In genomic region chr2:53515435-53516332, GRCh38 we compare ENCODE assay signal across 14 cellular contexts.
A peak's percentile ranks its signal among the peaks of the same experiment; 100 is the strongest.
DNase-seq lines count a peak whose midpoint lies in the region; FAIRE-seq and TF ChIP-seq lines count a peak whose summit lies in the region.
"Had no signal": no experiment of that assay in that cellular context is flagged by ENCODE, and none has a peak within 500 bp of the region (broad histone marks: within the 10 kb centered on the region; RNA-seq: fewer than 3 reads in every experiment).

No MANE protein-coding gene starts in this region.

- peak; percentile 16 for DNase-seq in NCI-H146 (lab: John Stamatoyannopoulos, UW)
- DNase-seq in NCI-H146 treated with DMSO at 0.1 percent for 48 hours (lab: John Stamatoyannopoulos, UW; ENCODE audit: unreplicated experiment): no peak
- DNase-seq in HTR-8/SVneo (ENCODE audit: insufficient read length, low spot score): peak; percentile 26
- DNase-seq in cardiac fibroblast (ENCODE audit: low read depth in 2 of 2): peak; percentile 6 to 49
- no peak for DNase-seq in neural crest cell (ENCODE audit: low read depth, low spot score)
- DNase-seq in osteocyte (ENCODE audit: extremely low spot score, unreplicated experiment): no peak
- DNase-seq in AG08395 (ENCODE audit: low spot score): no peak
- no peak for DNase-seq in SIG-M5 treated with dmso at 0.1 percent for 504 hours (lab: John Stamatoyannopoulos, UW; ENCODE audit: unreplicated experiment)
- DNase-seq: ACHN; activated CD4-positive, alpha-beta memory T cell treated with anti-CD3 and anti-CD28 coated beads, Interleukin-2, amount 10 ng/mL, durations not matched to agents 7 days and 5 days; activated naive CD8-positive, alpha-beta T cell treated with anti-CD3 and anti-CD28 coated beads, Interleukin-2, amount 10 ng/mL, durations not matched to agents 7 days and 5 days; erythroblast; psoas muscle; Right ventricle myocardium superior had no signal

- H3K4me3 ChIP-seq in cardiac fibroblast (replicated peaks in 1 of 2; ENCODE audit: low read depth in 2 of 2, low read length in 2 of 2): no peak overlapping the region
- H3K4me3 ChIP-seq: psoas muscle had no signal

- H3K4me3 Mint-ChIP-seq in neural crest cell (no peak overlapping the region), osteocyte (ENCODE audit: unreplicated experiment) (no peak overlapping the region)
- H3K4me3 Mint-ChIP-seq: activated CD4-positive, alpha-beta memory T cell treated with anti-CD3 and anti-CD28 coated beads, Interleukin-2, amount 10 ng/mL, durations not matched to agents 7 days and 5 days; activated naive CD8-positive, alpha-beta T cell treated with anti-CD3 and anti-CD28 coated beads, Interleukin-2, amount 10 ng/mL, durations not matched to agents 7 days and 5 days had no signal

- TF ChIP-seq CTCF in cardiac fibroblast (IDR thresholded peaks at IDR 0.05; ENCODE audit: low read depth, low read length) (no peak), neural crest cell (conservative IDR thresholded peaks at IDR 0.05) (no peak), osteocyte (IDR thresholded peaks at IDR 0.05) (no peak)

- H3K27me3 Mint-ChIP-seq in neural crest cell (ENCODE audit: low read depth) (no peaks in the 10 kb centered on the region), osteocyte (ENCODE audit: unreplicated experiment) (peaks cover 2% of the 10 kb centered on the region)
- H3K27me3 Mint-ChIP-seq: activated CD4-positive, alpha-beta memory T cell treated with anti-CD3 and anti-CD28 coated beads, Interleukin-2, amount 10 ng/mL, durations not matched to agents 7 days and 5 days; activated naive CD8-positive, alpha-beta T cell treated with anti-CD3 and anti-CD28 coated beads, Interleukin-2, amount 10 ng/mL, durations not matched to agents 7 days and 5 days had no signal

- H3K27ac Mint-ChIP-seq in neural crest cell (ENCODE audit: unreplicated experiment) (peak overlapping the region; percentile 86), osteocyte (ENCODE audit: unreplicated experiment) (no peak overlapping the region)
- H3K27ac Mint-ChIP-seq: activated CD4-positive, alpha-beta memory T cell treated with anti-CD3 and anti-CD28 coated beads, Interleukin-2, amount 10 ng/mL, durations not matched to agents 7 days and 5 days; activated naive CD8-positive, alpha-beta T cell treated with anti-CD3 and anti-CD28 coated beads, Interleukin-2, amount 10 ng/mL, durations not matched to agents 7 days and 5 days had no signal

- FAIRE-seq in HTR-8/SVneo (lab: Jason Lieb, UNC): peak; percentile 72

- no peaks in the 10 kb centered on the region for H3K36me3 Mint-ChIP-seq in neural crest cell (ENCODE audit: low read depth)
- H3K36me3 Mint-ChIP-seq in osteocyte (ENCODE audit: unreplicated experiment): no peaks in the 10 kb centered on the region
- H3K36me3 Mint-ChIP-seq: activated naive CD8-positive, alpha-beta T cell treated with anti-CD3 and anti-CD28 coated beads, Interleukin-2, amount 10 ng/mL, durations not matched to agents 7 days and 5 days had no signal

- no peaks in the 10 kb centered on the region for H3K9me3 Mint-ChIP-seq in neural crest cell
- no peaks in the 10 kb centered on the region for H3K9me3 Mint-ChIP-seq in osteocyte (ENCODE audit: unreplicated experiment)
- H3K9me3 Mint-ChIP-seq: activated CD4-positive, alpha-beta memory T cell treated with anti-CD3 and anti-CD28 coated beads, Interleukin-2, amount 10 ng/mL, durations not matched to agents 7 days and 5 days; activated naive CD8-positive, alpha-beta T cell treated with anti-CD3 and anti-CD28 coated beads, Interleukin-2, amount 10 ng/mL, durations not matched to agents 7 days and 5 days had no signal

- H3K4me1 Mint-ChIP-seq in neural crest cell: peaks cover 23% of the 10 kb centered on the region
- H3K4me1 Mint-ChIP-seq in osteocyte (ENCODE audit: unreplicated experiment): no peaks in the 10 kb centered on the region
- H3K4me1 Mint-ChIP-seq: activated CD4-positive, alpha-beta memory T cell treated with anti-CD3 and anti-CD28 coated beads, Interleukin-2, amount 10 ng/mL, durations not matched to agents 7 days and 5 days; activated naive CD8-positive, alpha-beta T cell treated with anti-CD3 and anti-CD28 coated beads, Interleukin-2, amount 10 ng/mL, durations not matched to agents 7 days and 5 days had no signal

Comparison
In these comparisons a context has a peak if more than half of its experiments do, and no peak if none do; other contexts are left out.
1. DNase-seq: peak in NCI-H146 (single experiment), HTR-8/SVneo (single experiment) and cardiac fibroblast (2 of 2); none in NCI-H146 treated with DMSO at 0.1 percent for 48 hours (single experiment), neural crest cell (single experiment), osteocyte (single experiment), AG08395 (single experiment) and SIG-M5 treated with dmso at 0.1 percent for 504 hours (single experiment).